Comparison of ENCODE assay signal across 33 cellular contexts in genomic region chr16:50815382-50815781, GRCh38.
"Had no signal": no experiment of that assay in that cellular context is flagged by ENCODE, and none has a peak within 500 bp of the region (broad histone marks: within the 10 kb centered on the region; RNA-seq: fewer than 3 reads in every experiment).

No MANE protein-coding gene starts in this region.

- H3K4me1 Mint-ChIP-seq: activated naive CD4-positive, alpha-beta T cell treated with anti-CD3 and anti-CD28 coated beads, Interleukin-2, amount 50 U/mL, for 24 hours; activated naive CD8-positive, alpha-beta T cell treated with anti-CD3 and anti-CD28 coated beads for 36 hours; activated naive CD8-positive, alpha-beta T cell treated with anti-CD3 and anti-CD28 coated beads, Interleukin-2, amount 50 U/mL, for 24 hours; brain had no signal

- H3K36me3 Mint-ChIP-seq: activated naive CD4-positive, alpha-beta T cell treated with anti-CD3 and anti-CD28 coated beads, Interleukin-2, amount 50 U/mL, for 24 hours; activated naive CD8-positive, alpha-beta T cell treated with anti-CD3 and anti-CD28 coated beads for 36 hours; brain had no signal

- H3K36me3 ChIP-seq: adrenal gland, ascending aorta, breast epithelium, cardiac muscle cell, esophagus squamous epithelium, gastroesophageal sphincter, heart right ventricle had no signal

- H3K27ac Mint-ChIP-seq: activated naive CD4-positive, alpha-beta T cell treated with anti-CD3 and anti-CD28 coated beads for 36 hours; activated naive CD4-positive, alpha-beta T cell treated with anti-CD3 and anti-CD28 coated beads, Interleukin-2, amount 50 U/mL, for 24 hours; activated naive CD8-positive, alpha-beta T cell treated with anti-CD3 and anti-CD28 coated beads for 36 hours; activated naive CD8-positive, alpha-beta T cell treated with anti-CD3 and anti-CD28 coated beads, Interleukin-2, amount 50 U/mL, for 24 hours; activated T-helper 1 cell treated with anti-CD3 and anti-CD28 coated beads, Interleukin-12 subunit alpha, Interleukin-12 subunit beta, Interleukin-2, Interleukin-4 antibody, amounts not matched to agents 30 ng/mL and 10 ng/mL and 1 ng/mL, durations not matched to agents 14 hours and 24 hours and 36 hours; activated T-helper 2 cell treated with anti-CD3 and anti-CD28 coated beads, Interferon-gamma antibody, Interleukin-2, Interleukin-4, amounts not matched to agents 10 μg/mL and 5 μg/mL and 100 μg/mL, durations not matched to agents 14 hours and 24 hours and 36 hours; brain; dendritic cell treated with granulocyte-macrophage colony-stimulating factor and Interleukin-4, amounts not matched to agents 40 ng/mL and 50 ng/mL, for 4 days; effector memory CD8-positive, alpha-beta T cell had no signal

- H3K4me3 ChIP-seq: adrenal gland, ascending aorta, breast epithelium, cardiac muscle cell, coronary artery, dorsolateral prefrontal cortex, esophagus squamous epithelium, gastroesophageal sphincter, heart right ventricle had no signal

- H3K4me3 Mint-ChIP-seq: activated naive CD4-positive, alpha-beta T cell treated with anti-CD3 and anti-CD28 coated beads for 36 hours; activated naive CD4-positive, alpha-beta T cell treated with anti-CD3 and anti-CD28 coated beads, Interleukin-2, amount 50 U/mL, for 24 hours; activated naive CD8-positive, alpha-beta T cell treated with anti-CD3 and anti-CD28 coated beads for 36 hours; activated naive CD8-positive, alpha-beta T cell treated with anti-CD3 and anti-CD28 coated beads, Interleukin-2, amount 50 U/mL, for 24 hours; activated T-helper 1 cell treated with anti-CD3 and anti-CD28 coated beads, Interleukin-12 subunit alpha, Interleukin-12 subunit beta, Interleukin-2, Interleukin-4 antibody, amounts not matched to agents 30 ng/mL and 10 ng/mL and 1 ng/mL, durations not matched to agents 14 hours and 24 hours and 36 hours; brain; dendritic cell treated with granulocyte-macrophage colony-stimulating factor and Interleukin-4, amounts not matched to agents 40 ng/mL and 50 ng/mL, for 4 days; effector memory CD8-positive, alpha-beta T cell had no signal

- H3K4me1 ChIP-seq: adrenal gland, ascending aorta, breast epithelium, esophagus squamous epithelium, gastroesophageal sphincter, heart right ventricle had no signal

- H3K9me3 ChIP-seq: adrenal gland, ascending aorta, breast epithelium, esophagus squamous epithelium, gastroesophageal sphincter, heart right ventricle had no signal

- H3K27me3 Mint-ChIP-seq: activated naive CD4-positive, alpha-beta T cell treated with anti-CD3 and anti-CD28 coated beads, Interleukin-2, amount 50 U/mL, for 24 hours; activated naive CD8-positive, alpha-beta T cell treated with anti-CD3 and anti-CD28 coated beads for 36 hours had no signal

- H3K27me3 ChIP-seq: adrenal gland, ascending aorta, breast epithelium, cardiac muscle cell, esophagus squamous epithelium, gastroesophageal sphincter had no signal

- DNase-seq: activated CD4-positive, alpha-beta T cell treated with anti-CD3 and anti-CD28 coated beads for 1 hour; activated CD4-positive, alpha-beta T cell treated with anti-CD3 and anti-CD28 coated beads for 48 hours; activated CD4-positive, alpha-beta T cell treated with anti-CD3 and anti-CD28 coated beads, Interleukin-2, amount 50 U/mL, for 1 hour; activated CD4-positive, alpha-beta T cell treated with anti-CD3 and anti-CD28 coated beads, Interleukin-2, amount 50 U/mL, for 48 hours; activated CD4-positive, CD25-positive, alpha-beta regulatory T cell; activated effector memory CD4-positive, alpha-beta T cell treated with anti-CD3 and anti-CD28 coated beads, Interleukin-2, amount 50 U/mL, for 16 hours; activated naive CD4-positive, alpha-beta T cell treated with anti-CD3 and anti-CD28 coated beads for 36 hours; activated naive CD8-positive, alpha-beta T cell treated with anti-CD3 and anti-CD28 coated beads for 36 hours; activated naive CD8-positive, alpha-beta T cell treated with anti-CD3 and anti-CD28 coated beads, Interleukin-2, amount 50 U/mL, for 24 hours; activated T-cell treated with anti-CD3 and anti-CD28 coated beads, Interleukin-2, amount 50 U/mL, for 1 hour; activated T-cell treated with anti-CD3 and anti-CD28 coated beads, Interleukin-2, amount 50 U/mL, for 48 hours; adrenal gland; amygdala; central memory CD4-positive, alpha-beta T cell; cerebellar nuclear complex; dorsolateral prefrontal cortex; effector CD4-positive, alpha-beta T cell; effector memory CD8-positive, alpha-beta T cell; erythroblast; esophagus squamous epithelium; foreskin melanocyte; heart right ventricle; T-helper 2 cell had no signal

- H3K27ac ChIP-seq: adrenal gland, ascending aorta, breast epithelium, cardiac muscle cell, coronary artery, dorsolateral prefrontal cortex, esophagus squamous epithelium, gastroesophageal sphincter, heart right ventricle had no signal

- H3K9me3 Mint-ChIP-seq: activated naive CD4-positive, alpha-beta T cell treated with anti-CD3 and anti-CD28 coated beads for 36 hours; activated naive CD4-positive, alpha-beta T cell treated with anti-CD3 and anti-CD28 coated beads, Interleukin-2, amount 50 U/mL, for 24 hours; activated naive CD8-positive, alpha-beta T cell treated with anti-CD3 and anti-CD28 coated beads for 36 hours; activated naive CD8-positive, alpha-beta T cell treated with anti-CD3 and anti-CD28 coated beads, Interleukin-2, amount 50 U/mL, for 24 hours; activated T-helper 1 cell treated with anti-CD3 and anti-CD28 coated beads, Interleukin-12 subunit alpha, Interleukin-12 subunit beta, Interleukin-2, Interleukin-4 antibody, amounts not matched to agents 30 ng/mL and 10 ng/mL and 1 ng/mL, durations not matched to agents 14 hours and 24 hours and 36 hours; activated T-helper 2 cell treated with anti-CD3 and anti-CD28 coated beads, Interferon-gamma antibody, Interleukin-2, Interleukin-4, amounts not matched to agents 10 μg/mL and 5 μg/mL and 100 μg/mL, durations not matched to agents 14 hours and 24 hours and 36 hours; brain; dendritic cell treated with granulocyte-macrophage colony-stimulating factor and Interleukin-4, amounts not matched to agents 40 ng/mL and 50 ng/mL, for 4 days; effector memory CD8-positive, alpha-beta T cell had no signal
